ENCODE assay signal across 1 cellular context in genomic region chr7:128000048-128000447, GRCh38.
TF ChIP-seq lines count a peak whose summit lies in the region.

No MANE protein-coding gene starts in this region.

TF ChIP-seq in liver, 16 proteins besides CTCF, POLR2A, EP300 and RAD21 (continued from another document):
- TF ChIP-seq ZBTB33 (IDR thresholded peaks at IDR 0.05) (no peak), ATF3 (IDR thresholded peaks at IDR 0.05) (no peak), REST (IDR thresholded peaks at IDR 0.05) (no peak), TAF1 (conservative IDR thresholded peaks at IDR 0.05) (no peak)
